Comparison of ENCODE assay signal across 1 cellular context in the genomic region with DNA sequence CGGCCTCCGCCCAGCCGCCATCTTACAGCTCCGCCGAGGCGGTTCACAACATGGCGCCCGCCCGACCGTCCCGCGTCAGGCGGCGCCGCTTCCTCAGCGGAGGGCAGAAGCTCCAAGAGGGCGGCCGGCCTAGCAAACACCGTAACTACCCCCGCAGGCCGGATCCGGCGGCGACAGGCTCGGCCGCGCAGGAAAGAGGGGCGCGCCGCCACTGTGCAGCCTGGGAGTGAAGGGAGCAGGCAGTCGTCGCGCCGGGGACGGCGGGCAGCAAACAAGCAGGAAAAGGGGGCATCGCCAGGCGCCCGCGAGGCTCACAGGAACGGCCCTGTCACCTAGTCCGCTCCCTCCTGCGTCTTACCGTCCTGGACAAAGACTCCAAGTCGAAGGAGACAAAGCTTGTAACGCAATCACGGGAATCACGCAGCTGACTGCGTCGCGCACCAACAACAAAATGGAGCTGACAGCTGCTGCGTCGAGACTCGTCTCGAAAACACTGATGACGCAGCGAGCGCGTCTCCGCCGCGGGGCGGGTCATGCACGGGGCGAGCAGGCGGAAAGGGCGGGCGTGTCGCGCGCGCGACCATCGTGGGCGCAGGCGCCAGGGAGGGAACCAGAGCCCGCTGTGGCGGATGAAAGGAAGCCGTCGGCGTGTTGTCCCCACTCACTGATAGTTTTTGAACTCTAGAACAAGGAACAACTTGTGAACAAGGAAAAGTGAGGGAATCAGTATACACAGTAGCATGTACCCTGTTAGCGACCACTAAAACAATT.
TF ChIP-seq lines count a peak whose summit lies in the region.

TSS of gene CLK1 (minus strand) at position 453 of the 771 bp plus-strand sequence. CDS start 2,796 bp downstream, outside the sequence.

TF ChIP-seq in HepG2, 621 proteins besides CTCF, POLR2A, EP300 and RAD21 (continued from another document and continues in another):
- TF ChIP-seq, protein P1, sequence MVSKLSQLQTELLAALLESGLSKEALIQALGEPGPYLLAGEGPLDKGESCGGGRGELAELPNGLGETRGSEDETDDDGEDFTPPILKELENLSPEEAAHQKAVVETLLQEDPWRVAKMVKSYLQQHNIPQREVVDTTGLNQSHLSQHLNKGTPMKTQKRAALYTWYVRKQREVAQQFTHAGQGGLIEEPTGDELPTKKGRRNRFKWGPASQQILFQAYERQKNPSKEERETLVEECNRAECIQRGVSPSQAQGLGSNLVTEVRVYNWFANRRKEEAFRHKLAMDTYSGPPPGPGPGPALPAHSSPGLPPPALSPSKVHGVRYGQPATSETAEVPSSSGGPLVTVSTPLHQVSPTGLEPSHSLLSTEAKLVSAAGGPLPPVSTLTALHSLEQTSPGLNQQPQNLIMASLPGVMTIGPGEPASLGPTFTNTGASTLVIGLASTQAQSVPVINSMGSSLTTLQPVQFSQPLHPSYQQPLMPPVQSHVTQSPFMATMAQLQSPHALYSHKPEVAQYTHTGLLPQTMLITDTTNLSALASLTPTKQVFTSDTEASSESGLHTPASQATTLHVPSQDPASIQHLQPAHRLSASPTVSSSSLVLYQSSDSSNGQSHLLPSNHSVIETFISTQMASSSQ (IDR thresholded peaks at IDR 0.05; ENCODE audit: low read depth): no peak
- TF ChIP-seq, protein P1 (CRISPR knock-in tag; IDR thresholded peaks at IDR 0.05; ENCODE audit: borderline replicate concordance): peak; percentile 84; the same call in 1 of the 2 replicates
- TF ChIP-seq RARG (CRISPR knock-in tag; IDR thresholded peaks at IDR 0.05; ENCODE audit: low read depth): peak; percentile 66; the same call in 1 of the 2 replicates
- peak; percentile 88 for TF ChIP-seq RXRB (CRISPR knock-in tag; IDR thresholded peaks at IDR 0.05; ENCODE audit: borderline replicate concordance)
- TF ChIP-seq ZNF720 (CRISPR knock-in tag; IDR thresholded peaks at IDR 0.05): peak; percentile 86; the same call in 1 of the 2 replicates
- TF ChIP-seq YEATS4 (CRISPR knock-in tag; IDR thresholded peaks at IDR 0.05; ENCODE audit: borderline replicate concordance): peak; percentile 100
- TF ChIP-seq NR0B2 (CRISPR knock-in tag; IDR thresholded peaks at IDR 0.05): peak; percentile 92
- TF ChIP-seq, protein P2, sequence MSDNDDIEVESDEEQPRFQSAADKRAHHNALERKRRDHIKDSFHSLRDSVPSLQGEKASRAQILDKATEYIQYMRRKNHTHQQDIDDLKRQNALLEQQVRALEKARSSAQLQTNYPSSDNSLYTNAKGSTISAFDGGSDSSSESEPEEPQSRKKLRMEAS (IDR thresholded peaks at IDR 0.05): peak; percentile 88
- TF ChIP-seq KAT2B (IDR thresholded peaks at IDR 0.05; ENCODE audit: borderline replicate concordance, low read depth, low read length): no peak
- TF ChIP-seq KLF12 (CRISPR knock-in tag; IDR thresholded peaks at IDR 0.05; ENCODE audit: borderline replicate concordance): peak; percentile 99
- TF ChIP-seq SP1 (IDR thresholded peaks at IDR 0.05): no peak
- TF ChIP-seq SP1 (CRISPR knock-in tag; IDR thresholded peaks at IDR 0.05): peak; percentile 93
- TF ChIP-seq ZNF205 (CRISPR knock-in tag; IDR thresholded peaks at IDR 0.05): peak; percentile 91
- TF ChIP-seq ZBTB3 (CRISPR knock-in tag; IDR thresholded peaks at IDR 0.05; ENCODE audit: borderline replicate concordance, low read depth): peak; percentile 92
- TF ChIP-seq ZNF558 (CRISPR knock-in tag; IDR thresholded peaks at IDR 0.05; ENCODE audit: borderline replicate concordance): peak; percentile 98
- peak; percentile 86; the same call in 1 of the 2 replicates for TF ChIP-seq TMF1 (CRISPR knock-in tag; IDR thresholded peaks at IDR 0.05; ENCODE audit: low read depth)
- TF ChIP-seq ZFAT (CRISPR knock-in tag; conservative IDR thresholded peaks at IDR 0.05): peak; percentile 94
- peak; percentile 9 for TF ChIP-seq HNF4A (CRISPR knock-in tag; IDR thresholded peaks at IDR 0.05)
- TF ChIP-seq MAFF (IDR thresholded peaks at IDR 0.05; ENCODE audit: low read depth, low read length): peak; percentile 23; the same call in 1 of the 2 replicates
- peak; percentile 91 for TF ChIP-seq IKZF4 (CRISPR knock-in tag; IDR thresholded peaks at IDR 0.05; ENCODE audit: borderline replicate concordance, low read depth, not compliant biosample characterization)
- peak; percentile 95 for TF ChIP-seq GLI4 (CRISPR knock-in tag; IDR thresholded peaks at IDR 0.05; ENCODE audit: borderline replicate concordance)
- TF ChIP-seq, protein P3, sequence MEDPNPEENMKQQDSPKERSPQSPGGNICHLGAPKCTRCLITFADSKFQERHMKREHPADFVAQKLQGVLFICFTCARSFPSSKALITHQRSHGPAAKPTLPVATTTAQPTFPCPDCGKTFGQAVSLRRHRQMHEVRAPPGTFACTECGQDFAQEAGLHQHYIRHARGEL (CRISPR knock-in tag; IDR thresholded peaks at IDR 0.05): peak; percentile 89
- TF ChIP-seq KDM6A (CRISPR knock-in tag; IDR thresholded peaks at IDR 0.05; ENCODE audit: low read depth): no peak
- TF ChIP-seq, protein P4, sequence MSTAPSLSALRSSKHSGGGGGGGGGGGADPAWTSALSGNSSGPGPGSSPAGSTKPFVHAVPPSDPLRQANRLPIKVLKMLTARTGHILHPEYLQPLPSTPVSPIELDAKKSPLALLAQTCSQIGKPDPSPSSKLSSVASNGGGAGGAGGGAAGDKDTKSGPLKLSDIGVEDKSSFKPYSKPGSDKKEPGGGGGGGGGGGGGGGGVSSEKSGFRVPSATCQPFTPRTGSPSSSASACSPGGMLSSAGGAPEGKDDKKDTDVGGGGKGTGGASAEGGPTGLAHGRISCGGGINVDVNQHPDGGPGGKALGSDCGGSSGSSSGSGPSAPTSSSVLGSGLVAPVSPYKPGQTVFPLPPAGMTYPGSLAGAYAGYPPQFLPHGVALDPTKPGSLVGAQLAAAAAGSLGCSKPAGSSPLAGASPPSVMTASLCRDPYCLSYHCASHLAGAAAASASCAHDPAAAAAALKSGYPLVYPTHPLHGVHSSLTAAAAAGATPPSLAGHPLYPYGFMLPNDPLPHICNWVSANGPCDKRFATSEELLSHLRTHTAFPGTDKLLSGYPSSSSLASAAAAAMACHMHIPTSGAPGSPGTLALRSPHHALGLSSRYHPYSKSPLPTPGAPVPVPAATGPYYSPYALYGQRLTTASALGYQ (CRISPR knock-in tag; IDR thresholded peaks at IDR 0.05): peak; percentile 91; the same call in 1 of the 2 replicates
- TF ChIP-seq PAX8 (CRISPR knock-in tag; IDR thresholded peaks at IDR 0.05; ENCODE audit: borderline replicate concordance): peak; percentile 88; the same call in 1 of the 2 replicates
- TF ChIP-seq RAD51 (IDR thresholded peaks at IDR 0.05; ENCODE audit: borderline replicate concordance): no peak
- TF ChIP-seq ZNF10 (CRISPR knock-in tag; IDR thresholded peaks at IDR 0.05; ENCODE audit: borderline replicate concordance, low read depth): no peak
- peak; percentile 40; the same call in 1 of the 2 replicates for TF ChIP-seq ZNF629 (CRISPR knock-in tag; conservative IDR thresholded peaks at IDR 0.05)
- 0 out of 2 replicates have a peak, but pooled peaks have one; percentile 69 for TF ChIP-seq SETDB1 (CRISPR knock-in tag; IDR thresholded peaks at IDR 0.05; ENCODE audit: borderline replicate concordance)
- peak; percentile 96 for TF ChIP-seq ASH2L (IDR thresholded peaks at IDR 0.05; ENCODE audit: insufficient read length, low read depth, low read length)
- TF ChIP-seq ZNF24 (IDR thresholded peaks at IDR 0.05): 0 out of 2 replicates have a peak, but pooled peaks have one; percentile 24
- TF ChIP-seq, protein P5, sequence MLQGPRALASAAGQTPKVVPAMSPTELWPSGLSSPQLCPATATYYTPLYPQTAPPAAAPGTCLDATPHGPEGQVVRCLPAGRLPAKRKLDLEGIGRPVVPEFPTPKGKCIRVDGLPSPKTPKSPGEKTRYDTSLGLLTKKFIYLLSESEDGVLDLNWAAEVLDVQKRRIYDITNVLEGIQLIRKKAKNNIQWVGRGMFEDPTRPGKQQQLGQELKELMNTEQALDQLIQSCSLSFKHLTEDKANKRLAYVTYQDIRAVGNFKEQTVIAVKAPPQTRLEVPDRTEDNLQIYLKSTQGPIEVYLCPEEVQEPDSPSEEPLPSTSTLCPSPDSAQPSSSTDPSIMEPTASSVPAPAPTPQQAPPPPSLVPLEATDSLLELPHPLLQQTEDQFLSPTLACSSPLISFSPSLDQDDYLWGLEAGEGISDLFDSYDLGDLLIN (CRISPR knock-in tag; IDR thresholded peaks at IDR 0.05; ENCODE audit: borderline replicate concordance): peak; percentile 94; the same call in 1 of the 2 replicates
- no peak for TF ChIP-seq TCF12 (IDR thresholded peaks at IDR 0.05)
- peak; percentile 97 for TF ChIP-seq TCF12 (CRISPR knock-in tag; IDR thresholded peaks at IDR 0.05)
- TF ChIP-seq, protein P6, sequence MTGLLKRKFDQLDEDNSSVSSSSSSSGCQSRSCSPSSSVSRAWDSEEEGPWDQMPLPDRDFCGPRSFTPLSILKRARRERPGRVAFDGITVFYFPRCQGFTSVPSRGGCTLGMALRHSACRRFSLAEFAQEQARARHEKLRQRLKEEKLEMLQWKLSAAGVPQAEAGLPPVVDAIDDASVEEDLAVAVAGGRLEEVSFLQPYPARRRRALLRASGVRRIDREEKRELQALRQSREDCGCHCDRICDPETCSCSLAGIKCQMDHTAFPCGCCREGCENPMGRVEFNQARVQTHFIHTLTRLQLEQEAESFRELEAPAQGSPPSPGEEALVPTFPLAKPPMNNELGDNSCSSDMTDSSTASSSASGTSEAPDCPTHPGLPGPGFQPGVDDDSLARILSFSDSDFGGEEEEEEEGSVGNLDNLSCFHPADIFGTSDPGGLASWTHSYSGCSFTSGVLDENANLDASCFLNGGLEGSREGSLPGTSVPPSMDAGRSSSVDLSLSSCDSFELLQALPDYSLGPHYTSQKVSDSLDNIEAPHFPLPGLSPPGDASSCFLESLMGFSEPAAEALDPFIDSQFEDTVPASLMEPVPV (CRISPR knock-in tag; IDR thresholded peaks at IDR 0.05): peak; percentile 98
- TF ChIP-seq PTBP1 (IDR thresholded peaks at IDR 0.05; ENCODE audit: low read depth, low read length, poor library complexity, severe bottlenecking): no peak
- peak; percentile 80; the same call in 1 of the 2 replicates for TF ChIP-seq ZNF776 (CRISPR knock-in tag; IDR thresholded peaks at IDR 0.05)
- TF ChIP-seq ZNF678 (CRISPR knock-in tag; IDR thresholded peaks at IDR 0.05): peak; percentile 79
- TF ChIP-seq, protein P7, sequence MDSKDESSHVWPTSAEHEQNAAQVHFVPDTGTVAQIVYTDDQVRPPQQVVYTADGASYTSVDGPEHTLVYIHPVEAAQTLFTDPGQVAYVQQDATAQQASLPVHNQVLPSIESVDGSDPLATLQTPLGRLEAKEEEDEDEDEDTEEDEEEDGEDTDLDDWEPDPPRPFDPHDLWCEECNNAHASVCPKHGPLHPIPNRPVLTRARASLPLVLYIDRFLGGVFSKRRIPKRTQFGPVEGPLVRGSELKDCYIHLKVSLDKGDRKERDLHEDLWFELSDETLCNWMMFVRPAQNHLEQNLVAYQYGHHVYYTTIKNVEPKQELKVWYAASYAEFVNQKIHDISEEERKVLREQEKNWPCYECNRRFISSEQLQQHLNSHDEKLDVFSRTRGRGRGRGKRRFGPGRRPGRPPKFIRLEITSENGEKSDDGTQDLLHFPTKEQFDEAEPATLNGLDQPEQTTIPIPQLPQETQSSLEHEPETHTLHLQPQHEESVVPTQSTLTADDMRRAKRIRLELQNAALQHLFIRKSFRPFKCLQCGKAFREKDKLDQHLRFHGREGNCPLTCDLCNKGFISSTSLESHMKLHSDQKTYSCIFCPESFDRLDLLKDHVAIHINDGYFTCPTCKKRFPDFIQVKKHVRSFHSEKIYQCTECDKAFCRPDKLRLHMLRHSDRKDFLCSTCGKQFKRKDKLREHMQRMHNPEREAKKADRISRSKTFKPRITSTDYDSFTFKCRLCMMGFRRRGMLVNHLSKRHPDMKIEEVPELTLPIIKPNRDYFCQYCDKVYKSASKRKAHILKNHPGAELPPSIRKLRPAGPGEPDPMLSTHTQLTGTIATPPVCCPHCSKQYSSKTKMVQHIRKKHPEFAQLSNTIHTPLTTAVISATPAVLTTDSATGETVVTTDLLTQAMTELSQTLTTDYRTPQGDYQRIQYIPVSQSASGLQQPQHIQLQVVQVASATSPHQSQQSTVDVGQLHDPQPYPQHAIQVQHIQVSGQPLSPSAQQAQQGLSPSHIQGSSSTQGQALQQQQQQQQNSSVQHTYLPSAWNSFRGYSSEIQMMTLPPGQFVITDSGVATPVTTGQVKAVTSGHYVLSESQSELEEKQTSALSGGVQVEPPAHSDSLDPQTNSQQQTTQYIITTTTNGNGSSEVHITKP (CRISPR knock-in tag; IDR thresholded peaks at IDR 0.05; ENCODE audit: low read depth): 0 out of 2 replicates have a peak, but pooled peaks have one; percentile 61
- peak; percentile 87; the same call in 1 of the 2 replicates for TF ChIP-seq TBP (CRISPR knock-in tag; IDR thresholded peaks at IDR 0.05)
- TF ChIP-seq HES4 (CRISPR knock-in tag; IDR thresholded peaks at IDR 0.05; ENCODE audit: borderline replicate concordance): peak; percentile 80; the same call in 1 of the 2 replicates
- TF ChIP-seq SNAI1 (CRISPR knock-in tag; IDR thresholded peaks at IDR 0.05; ENCODE audit: borderline replicate concordance): peak; percentile 98
- TF ChIP-seq ZNF83 (CRISPR knock-in tag; IDR thresholded peaks at IDR 0.05; ENCODE audit: borderline replicate concordance): peak; percentile 72; the same call in 1 of the 2 replicates
- TF ChIP-seq, protein P8, sequence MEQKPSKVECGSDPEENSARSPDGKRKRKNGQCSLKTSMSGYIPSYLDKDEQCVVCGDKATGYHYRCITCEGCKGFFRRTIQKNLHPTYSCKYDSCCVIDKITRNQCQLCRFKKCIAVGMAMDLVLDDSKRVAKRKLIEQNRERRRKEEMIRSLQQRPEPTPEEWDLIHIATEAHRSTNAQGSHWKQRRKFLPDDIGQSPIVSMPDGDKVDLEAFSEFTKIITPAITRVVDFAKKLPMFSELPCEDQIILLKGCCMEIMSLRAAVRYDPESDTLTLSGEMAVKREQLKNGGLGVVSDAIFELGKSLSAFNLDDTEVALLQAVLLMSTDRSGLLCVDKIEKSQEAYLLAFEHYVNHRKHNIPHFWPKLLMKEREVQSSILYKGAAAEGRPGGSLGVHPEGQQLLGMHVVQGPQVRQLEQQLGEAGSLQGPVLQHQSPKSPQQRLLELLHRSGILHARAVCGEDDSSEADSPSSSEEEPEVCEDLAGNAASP (CRISPR knock-in tag; IDR thresholded peaks at IDR 0.05; ENCODE audit: borderline replicate concordance): peak; percentile 85; the same call in 1 of the 2 replicates
- no peak; the same call in 1 of the 2 replicates for TF ChIP-seq NCOR1 (IDR thresholded peaks at IDR 0.05; ENCODE audit: borderline replicate concordance, low read length)
